In genomic region chr4:7330811-7331681, GRCh38 we compare ENCODE assay signal across 1 cellular context.
TF ChIP-seq lines count a peak whose summit lies in the region.

No MANE protein-coding gene starts in this region.

TF ChIP-seq in WTC11, 78 proteins besides CTCF, POLR2A, EP300 and RAD21 (continued from another document):
- TF ChIP-seq, protein P1, sequence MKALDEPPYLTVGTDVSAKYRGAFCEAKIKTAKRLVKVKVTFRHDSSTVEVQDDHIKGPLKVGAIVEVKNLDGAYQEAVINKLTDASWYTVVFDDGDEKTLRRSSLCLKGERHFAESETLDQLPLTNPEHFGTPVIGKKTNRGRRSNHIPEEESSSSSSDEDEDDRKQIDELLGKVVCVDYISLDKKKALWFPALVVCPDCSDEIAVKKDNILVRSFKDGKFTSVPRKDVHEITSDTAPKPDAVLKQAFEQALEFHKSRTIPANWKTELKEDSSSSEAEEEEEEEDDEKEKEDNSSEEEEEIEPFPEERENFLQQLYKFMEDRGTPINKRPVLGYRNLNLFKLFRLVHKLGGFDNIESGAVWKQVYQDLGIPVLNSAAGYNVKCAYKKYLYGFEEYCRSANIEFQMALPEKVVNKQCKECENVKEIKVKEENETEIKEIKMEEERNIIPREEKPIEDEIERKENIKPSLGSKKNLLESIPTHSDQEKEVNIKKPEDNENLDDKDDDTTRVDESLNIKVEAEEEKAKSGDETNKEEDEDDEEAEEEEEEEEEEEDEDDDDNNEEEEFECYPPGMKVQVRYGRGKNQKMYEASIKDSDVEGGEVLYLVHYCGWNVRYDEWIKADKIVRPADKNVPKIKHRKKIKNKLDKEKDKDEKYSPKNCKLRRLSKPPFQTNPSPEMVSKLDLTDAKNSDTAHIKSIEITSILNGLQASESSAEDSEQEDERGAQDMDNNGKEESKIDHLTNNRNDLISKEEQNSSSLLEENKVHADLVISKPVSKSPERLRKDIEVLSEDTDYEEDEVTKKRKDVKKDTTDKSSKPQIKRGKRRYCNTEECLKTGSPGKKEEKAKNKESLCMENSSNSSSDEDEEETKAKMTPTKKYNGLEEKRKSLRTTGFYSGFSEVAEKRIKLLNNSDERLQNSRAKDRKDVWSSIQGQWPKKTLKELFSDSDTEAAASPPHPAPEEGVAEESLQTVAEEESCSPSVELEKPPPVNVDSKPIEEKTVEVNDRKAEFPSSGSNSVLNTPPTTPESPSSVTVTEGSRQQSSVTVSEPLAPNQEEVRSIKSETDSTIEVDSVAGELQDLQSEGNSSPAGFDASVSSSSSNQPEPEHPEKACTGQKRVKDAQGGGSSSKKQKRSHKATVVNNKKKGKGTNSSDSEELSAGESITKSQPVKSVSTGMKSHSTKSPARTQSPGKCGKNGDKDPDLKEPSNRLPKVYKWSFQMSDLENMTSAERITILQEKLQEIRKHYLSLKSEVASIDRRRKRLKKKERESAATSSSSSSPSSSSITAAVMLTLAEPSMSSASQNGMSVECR (CRISPR knock-in tag; IDR thresholded peaks at IDR 0.05; ENCODE audit: borderline replicate concordance) = no peak
- no peak for TF ChIP-seq STAT6 (CRISPR knock-in tag; conservative IDR thresholded peaks at IDR 0.05; ENCODE audit: low read depth)
- TF ChIP-seq NR3C1 (CRISPR knock-in tag; conservative IDR thresholded peaks at IDR 0.05; ENCODE audit: low read depth) = no peak
- TF ChIP-seq PRRX2 (CRISPR knock-in tag; IDR thresholded peaks at IDR 0.05) = no peak
- TF ChIP-seq, protein P2, sequence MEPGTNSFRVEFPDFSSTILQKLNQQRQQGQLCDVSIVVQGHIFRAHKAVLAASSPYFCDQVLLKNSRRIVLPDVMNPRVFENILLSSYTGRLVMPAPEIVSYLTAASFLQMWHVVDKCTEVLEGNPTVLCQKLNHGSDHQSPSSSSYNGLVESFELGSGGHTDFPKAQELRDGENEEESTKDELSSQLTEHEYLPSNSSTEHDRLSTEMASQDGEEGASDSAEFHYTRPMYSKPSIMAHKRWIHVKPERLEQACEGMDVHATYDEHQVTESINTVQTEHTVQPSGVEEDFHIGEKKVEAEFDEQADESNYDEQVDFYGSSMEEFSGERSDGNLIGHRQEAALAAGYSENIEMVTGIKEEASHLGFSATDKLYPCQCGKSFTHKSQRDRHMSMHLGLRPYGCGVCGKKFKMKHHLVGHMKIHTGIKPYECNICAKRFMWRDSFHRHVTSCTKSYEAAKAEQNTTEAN (CRISPR knock-in tag; IDR thresholded peaks at IDR 0.05) = no peak
